Comparison of ENCODE assay signal across 7 cellular contexts in the genomic region with DNA sequence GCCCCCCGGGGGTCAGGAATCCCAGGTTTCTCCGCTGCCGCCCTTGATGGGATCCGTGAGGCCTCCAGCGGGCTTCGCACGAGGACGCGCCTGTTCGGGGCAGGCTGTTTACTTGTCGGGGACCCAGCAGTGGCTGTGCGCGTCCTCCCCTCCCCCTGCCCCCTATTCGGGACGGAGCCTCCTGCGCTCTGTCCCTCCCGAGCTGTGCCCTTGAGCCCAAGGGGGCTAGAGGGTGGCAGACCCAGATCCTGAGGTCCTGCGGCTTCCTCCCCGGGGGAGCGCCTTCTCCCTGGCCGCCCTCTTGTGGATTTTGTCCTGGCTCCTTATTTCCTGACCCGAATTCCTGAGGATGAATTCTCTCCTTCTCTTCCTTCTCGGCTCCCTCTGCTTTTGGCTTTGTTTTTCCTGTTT. TPM values are rescaled to one million over a fixed set of nuclear protein-coding genes. Genes with fewer than 3 reads are reported as not detected.
A peak's percentile ranks its signal among the peaks of the same experiment; 100 is the strongest.
DNase-seq lines count a peak whose midpoint lies in the region; ATAC-seq and TF ChIP-seq lines count a peak whose summit lies in the region.

No MANE protein-coding gene starts in this region.

- H3K9me2 ChIP-seq in GM23248 (ENCODE audit: insufficient read depth) (no peaks in the 10 kb centered on the region), neural cell (ENCODE audit: insufficient read depth, low read length) (no peaks in the 10 kb centered on the region)

- H3K79me2 ChIP-seq in GM23248 (ENCODE audit: insufficient read depth): no peaks in the 10 kb centered on the region; the same call in 1 of the 2 replicates
- H3K79me2 ChIP-seq in neural cell (replicated peaks; ENCODE audit: insufficient read depth, low read length): no peaks in the 10 kb centered on the region

- H3K36me3 ChIP-seq in GM23248 (ENCODE audit: low read depth) (no peaks in the 10 kb centered on the region), SK-N-MC (ENCODE audit: insufficient read depth, low read length) (no peaks in the 10 kb centered on the region), esophagus squamous epithelium (peaks cover 0 to 22% (median 0%) of the 10 kb centered on the region in 3 donors), neural cell (ENCODE audit: insufficient read depth, low read length) (no peaks in the 10 kb centered on the region)

- intact Hi-C loops in esophagus squamous epithelium (cut with DNase I): no loop called here

- in situ Hi-C loops in GM23248 (cut with MboI): no loop called here

- TF ChIP-seq EP300 in neural cell (conservative IDR thresholded peaks at IDR 0.05; ENCODE audit: poor library complexity, severe bottlenecking): no peak

- DNase-seq in GM23248 (peak; percentile 59), SK-N-MC (ENCODE audit: low read depth, low spot score) (no peak), esophagus squamous epithelium (lab: John Stamatoyannopoulos, UW) (no peak), RPMI8226 (no peak)

- no peak overlapping the region for H3K27ac ChIP-seq in GM23248
- H3K27ac ChIP-seq in SK-N-MC: no peak overlapping the region
- peak overlapping the region; percentile 70 to 85 (median 76) for H3K27ac ChIP-seq in esophagus squamous epithelium
- H3K27ac ChIP-seq in neural cell (ENCODE audit: low read length): no peak overlapping the region

- H3K9ac ChIP-seq in GM23248 (peak overlapping the region; percentile 56), SK-N-MC (ENCODE audit: insufficient read length) (no peak overlapping the region), neural cell (ENCODE audit: low read length) (peak overlapping the region; percentile 56)

- TF ChIP-seq POLR2A in esophagus squamous epithelium (IDR thresholded peaks at IDR 0.05): no peak

- H2AFZ ChIP-seq in GM23248 (peak overlapping the region; percentile 67), neural cell (ENCODE audit: low read depth, low read length) (no peak overlapping the region)

- H3K4me2 ChIP-seq in GM23248 (ENCODE audit: unreplicated experiment) (peak overlapping the region; percentile 45), neural cell (ENCODE audit: low read length) (no peak overlapping the region)

- H4K20me1 ChIP-seq in GM23248 (ENCODE audit: insufficient read depth) (no peaks in the 10 kb centered on the region), neural cell (ENCODE audit: insufficient read depth) (no peaks in the 10 kb centered on the region)

- H3K4me3 ChIP-seq in GM23248 (peak overlapping the region; percentile 76), SK-N-MC (peak overlapping the region; percentile 72), esophagus squamous epithelium (peak overlapping the region; percentile 69 to 95 (median 80)), neural cell (ENCODE audit: low read length) (peak overlapping the region; percentile 69)

- 0 out of 2 replicates have a peak, but pooled peaks cover 14% of the 10 kb centered on the region for H3F3A ChIP-seq in GM23248 (ENCODE audit: insufficient read depth)
- H3F3A ChIP-seq in neural cell (ENCODE audit: insufficient read depth, low read length, poor library complexity, severe bottlenecking): no peaks in the 10 kb centered on the region

- no peak for TF ChIP-seq RAD21 in neural cell (conservative IDR thresholded peaks at IDR 0.05)

- H3K4me1 ChIP-seq in GM23248 (ENCODE audit: insufficient read depth): peaks cover 21% of the 10 kb centered on the region
- peaks cover 23 to 57% (median 37%) of the 10 kb centered on the region in 3 donors for H3K4me1 ChIP-seq in esophagus squamous epithelium

- ATAC-seq in HG03095 (IDR thresholded peaks at IDR 0.05; ENCODE audit: unreplicated experiment): no peak
- ATAC-seq in GM21381 (IDR thresholded peaks at IDR 0.05; ENCODE audit: unreplicated experiment): no peak

- peak in 2 of 6 experiments; percentile 4 to 13 for TF ChIP-seq CTCF in esophagus squamous epithelium (IDR thresholded peaks at IDR 0.05)
- no peak for TF ChIP-seq CTCF in neural cell (IDR thresholded peaks at IDR 0.05; ENCODE audit: poor library complexity, severe bottlenecking)

- no peaks in the 10 kb centered on the region for H3K27me3 ChIP-seq in GM23248 (replicated peaks; ENCODE audit: insufficient read depth)
- no peaks in the 10 kb centered on the region for H3K27me3 ChIP-seq in esophagus squamous epithelium
- H3K27me3 ChIP-seq in neural cell (ENCODE audit: insufficient read depth, low read depth, low read length): peaks cover 32% of the 10 kb centered on the region

- WGBS in GM23248 (ENCODE audit: low coverage in 1 of 2, low lambda C conversion rate in 2 of 2, missing lambda C conversion rate in 2 of 2), 2 experiments: 17 to 20% methylated on average over 21 to 22 of the region's 23 CpGs
- 12 to 17% methylated on average over 6 to 12 of the region's 23 CpGs for WGBS in esophagus squamous epithelium, 2 donors

- H3K9me3 ChIP-seq in GM23248 (ENCODE audit: low read depth): no peaks in the 10 kb centered on the region
- no peaks in the 10 kb centered on the region for H3K9me3 ChIP-seq in SK-N-MC (ENCODE audit: low read depth, low read length)
- H3K9me3 ChIP-seq in esophagus squamous epithelium: no peaks in the 10 kb centered on the region
- no peaks in the 10 kb centered on the region for H3K9me3 ChIP-seq in neural cell (ENCODE audit: low read length)

TF ChIP-seq in neural cell, 6 proteins besides CTCF, POLR2A, EP300 and RAD21:
- TF ChIP-seq EZH2 (IDR thresholded peaks at IDR 0.05; ENCODE audit: borderline replicate concordance, insufficient read depth, low read length, poor library complexity, severe bottlenecking) (no peak), SMC3 (conservative IDR thresholded peaks at IDR 0.05; ENCODE audit: poor library complexity) (no peak), MXI1 (conservative IDR thresholded peaks at IDR 0.05; ENCODE audit: poor library complexity, severe bottlenecking) (no peak), TAF1 (IDR thresholded peaks at IDR 0.05; ENCODE audit: low read depth) (no peak)
- TF ChIP-seq, protein P1, sequence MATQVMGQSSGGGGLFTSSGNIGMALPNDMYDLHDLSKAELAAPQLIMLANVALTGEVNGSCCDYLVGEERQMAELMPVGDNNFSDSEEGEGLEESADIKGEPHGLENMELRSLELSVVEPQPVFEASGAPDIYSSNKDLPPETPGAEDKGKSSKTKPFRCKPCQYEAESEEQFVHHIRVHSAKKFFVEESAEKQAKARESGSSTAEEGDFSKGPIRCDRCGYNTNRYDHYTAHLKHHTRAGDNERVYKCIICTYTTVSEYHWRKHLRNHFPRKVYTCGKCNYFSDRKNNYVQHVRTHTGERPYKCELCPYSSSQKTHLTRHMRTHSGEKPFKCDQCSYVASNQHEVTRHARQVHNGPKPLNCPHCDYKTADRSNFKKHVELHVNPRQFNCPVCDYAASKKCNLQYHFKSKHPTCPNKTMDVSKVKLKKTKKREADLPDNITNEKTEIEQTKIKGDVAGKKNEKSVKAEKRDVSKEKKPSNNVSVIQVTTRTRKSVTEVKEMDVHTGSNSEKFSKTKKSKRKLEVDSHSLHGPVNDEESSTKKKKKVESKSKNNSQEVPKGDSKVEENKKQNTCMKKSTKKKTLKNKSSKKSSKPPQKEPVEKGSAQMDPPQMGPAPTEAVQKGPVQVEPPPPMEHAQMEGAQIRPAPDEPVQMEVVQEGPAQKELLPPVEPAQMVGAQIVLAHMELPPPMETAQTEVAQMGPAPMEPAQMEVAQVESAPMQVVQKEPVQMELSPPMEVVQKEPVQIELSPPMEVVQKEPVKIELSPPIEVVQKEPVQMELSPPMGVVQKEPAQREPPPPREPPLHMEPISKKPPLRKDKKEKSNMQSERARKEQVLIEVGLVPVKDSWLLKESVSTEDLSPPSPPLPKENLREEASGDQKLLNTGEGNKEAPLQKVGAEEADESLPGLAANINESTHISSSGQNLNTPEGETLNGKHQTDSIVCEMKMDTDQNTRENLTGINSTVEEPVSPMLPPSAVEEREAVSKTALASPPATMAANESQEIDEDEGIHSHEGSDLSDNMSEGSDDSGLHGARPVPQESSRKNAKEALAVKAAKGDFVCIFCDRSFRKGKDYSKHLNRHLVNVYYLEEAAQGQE (IDR thresholded peaks at IDR 0.05; ENCODE audit: borderline replicate concordance): no peak

RNA-seq across cellular contexts. Expression of a gene that starts 38.4 kb away (rescaled TPM):
- total RNA-seq in GM23248 (2014; rRNA removed; shearing (Covaris generic)): 7.1 and 8.0 TPM in 2 replicates
- polyA plus RNA-seq in GM23248 (2016; fragmentation: Nextera tagmentation; extraction: Ambion mirVana): 3.3 and 3.5 TPM in 2 replicates
- total RNA-seq in esophagus squamous epithelium: 10 to 100 TPM in 1 of 4 donors, 1 to 10 TPM in 3; 4.1 to 11.8 (median 7.7) TPM
- 4.2 and 4.5 TPM in 2 replicates for polyA plus RNA-seq in neural cell
- 5.4 and 5.6 TPM in 2 replicates for polyA minus RNA-seq in neural cell

Comparison
In these comparisons a context has a peak if more than half of its experiments do, and no peak if none do; other contexts are left out.
1. H3K27ac ChIP-seq: peak in esophagus squamous epithelium (4 of 4); none in GM23248 (single experiment), SK-N-MC (single experiment) and neural cell (single experiment).
2. Peak in every context shown above with its lines, with median percentiles within 50 percentile points of each other: H3K4me3 ChIP-seq.